ENCODE assay signal across 1 cellular context in genomic region chr6:39170860-39171259, GRCh38.
TF ChIP-seq lines count a peak whose summit lies in the region.

No MANE protein-coding gene starts in this region.

TF ChIP-seq in K562, 482 proteins besides CTCF, POLR2A, EP300 and RAD21:
- no peak for TF ChIP-seq ZNF583 (CRISPR knock-in tag; IDR thresholded peaks at IDR 0.05)
- TF ChIP-seq, protein P1, sequence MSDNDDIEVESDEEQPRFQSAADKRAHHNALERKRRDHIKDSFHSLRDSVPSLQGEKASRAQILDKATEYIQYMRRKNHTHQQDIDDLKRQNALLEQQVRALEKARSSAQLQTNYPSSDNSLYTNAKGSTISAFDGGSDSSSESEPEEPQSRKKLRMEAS (CRISPR knock-in tag; IDR thresholded peaks at IDR 0.05), result peak; percentile 5; the same call in 1 of the 2 replicates
